8 cellular contexts compared by ENCODE assay signal in genomic region chr1:247331172-247331525, GRCh38. TPM values are rescaled to one million over a fixed set of nuclear protein-coding genes. Genes with fewer than 3 reads are reported as not detected.
DNase-seq lines count a peak whose midpoint lies in the region; ATAC-seq and TF ChIP-seq lines count a peak whose summit lies in the region.

No MANE protein-coding gene starts in this region.

- intact Hi-C loops in CD8-positive, alpha-beta T cell (cut with DNase I, micrococcal nuclease), result loop anchor here (2.0 to 10.0 kb wide), 8 partner anchors 41 to 764 kb away; partner anchors contain the start of genes AHCTF1 (in 1 of the 2), CNST (in 1 of the 2), TFB2M (in 1 of the 2) and ZNF124 (in 1 of the 2)

- peak; percentile 27 to 77 (median 66) for DNase-seq in CD8-positive, alpha-beta T cell
- peak; percentile 66 for DNase-seq in NT2/D1 (ENCODE audit: low read depth, low spot score)
- DNase-seq in activated T-cell treated with anti-CD3 and anti-CD28 coated beads for 24 hours (ENCODE audit: low read depth), result peak; percentile 66
- peak; percentile 90 for DNase-seq in epithelial cell of esophagus (ENCODE audit: low read depth)
- peak; percentile 74 for DNase-seq in mucosa of gallbladder (ENCODE audit: low spot score)
- DNase-seq in stimulated activated CD8-positive, alpha-beta memory T cell treated with anti-CD3 and anti-CD28 coated beads, Interleukin-7, amount 100 ng/mL, for 24 hours (ENCODE audit: low read depth), result peak; percentile 38

- peaks cover 77% of the 10 kb centered on the region for H3K4me1 Mint-ChIP-seq in CD8-positive, alpha-beta T cell (ENCODE audit: low read depth)

- peaks cover 58% of the 10 kb centered on the region for H3K4me1 ChIP-seq in CD8-positive, alpha-beta T cell (ENCODE audit: insufficient read depth, low read length)
- H3K4me1 ChIP-seq in NT2/D1 (ENCODE audit: insufficient read depth, insufficient read length), result peaks cover 31% of the 10 kb centered on the region

- H3K27me3 Mint-ChIP-seq in CD8-positive, alpha-beta T cell (ENCODE audit: low read depth), result no peaks in the 10 kb centered on the region

- POLR2A ChIA-PET in CD8-positive, alpha-beta T cell (lab: Charles Lee), result interaction anchor here (0.6 to 1.1 kb wide), 4 partner anchors 8 to 1555 kb away, joined by 3 to 6 read pairs (median 4); no protein-coding TSS in a partner anchor

- no peaks in the 10 kb centered on the region for H3K27me3 ChIP-seq in CD8-positive, alpha-beta T cell (ENCODE audit: insufficient read depth, low read length)
- no peaks in the 10 kb centered on the region for H3K27me3 ChIP-seq in NT2/D1 (ENCODE audit: insufficient read depth, insufficient read length)

- peaks cover 22% of the 10 kb centered on the region for H3K36me3 Mint-ChIP-seq in CD8-positive, alpha-beta T cell

- no peak for TF ChIP-seq CTCF in CD8-positive, alpha-beta T cell (IDR thresholded peaks at IDR 0.05)
- TF ChIP-seq CTCF in epithelial cell of esophagus (IDR thresholded peaks at IDR 0.05; ENCODE audit: insufficient read depth, low read depth, low read length, missing control alignments), result no peak

- peak overlapping the region; percentile 63 for H3K27ac ChIP-seq in CD8-positive, alpha-beta T cell (ENCODE audit: low read depth, low read length)

- peaks cover 4% of the 10 kb centered on the region for H3K36me3 ChIP-seq in CD8-positive, alpha-beta T cell (ENCODE audit: insufficient read depth, low read length)
- peaks cover 72% of the 10 kb centered on the region for H3K36me3 ChIP-seq in NT2/D1 (ENCODE audit: insufficient read depth, insufficient read length, low read length)

- ATAC-seq in CD8-positive, alpha-beta T cell, result peak; percentile 65
- ATAC-seq in GM19452 (IDR thresholded peaks at IDR 0.05; ENCODE audit: unreplicated experiment), result peak; percentile 53
- ATAC-seq in HG03558 (IDR thresholded peaks at IDR 0.05; ENCODE audit: extremely low read depth, unreplicated experiment), result peak; percentile 38

- H3K4me3 Mint-ChIP-seq in CD8-positive, alpha-beta T cell, result peak overlapping the region; percentile 94

- H3K4me3 ChIP-seq in CD8-positive, alpha-beta T cell (ENCODE audit: low read depth, low read length), result peak overlapping the region; percentile 71
- H3K4me3 ChIP-seq in NT2/D1 (ENCODE audit: insufficient read length, low read depth) (peak overlapping the region; percentile 89), epithelial cell of esophagus (ENCODE audit: low read length) (peak overlapping the region; percentile 77)

- peak overlapping the region; percentile 94 for H3K27ac Mint-ChIP-seq in CD8-positive, alpha-beta T cell

- H3K9ac ChIP-seq in NT2/D1 (ENCODE audit: insufficient read length, low read depth), result peak overlapping the region; percentile 97

- no peaks in the 10 kb centered on the region for H3K9me3 Mint-ChIP-seq in CD8-positive, alpha-beta T cell

- CTCF ChIA-PET in CD8-positive, alpha-beta T cell (lab: Charles Lee), result interaction anchor here (0.9 to 1.0 kb wide), 2 partner anchors 9 to 11 kb away, joined by 3 read pairs; no protein-coding TSS in a partner anchor

- H3K9me3 ChIP-seq in CD8-positive, alpha-beta T cell (ENCODE audit: low read length), result no peaks in the 10 kb centered on the region
- no peaks in the 10 kb centered on the region for H3K9me3 ChIP-seq in NT2/D1 (ENCODE audit: insufficient read depth, low read length)

RNA-seq across cellular contexts. Expression of gene ZNF496, which starts 0.5 kb away (rescaled TPM):
- 10 to 100 TPM; 43.4 to 47.2 TPM for total RNA-seq in CD8-positive, alpha-beta T cell
- 20.6 TPM for total RNA-seq in mucosa of gallbladder

Comparison
In these comparisons a context has a peak if more than half of its experiments do, and no peak if none do; other contexts are left out.
1. Peak in every context shown above with its lines: DNase-seq, ATAC-seq, H3K4me3 ChIP-seq and H3K27ac ChIP-seq.
2. DNase-seq: peak in every context shown above with its lines; median percentile 90 in epithelial cell of esophagus; 74 in mucosa of gallbladder; 66 in CD8-positive, alpha-beta T cell; 66 in NT2/D1; 66 in activated T-cell treated with anti-CD3 and anti-CD28 coated beads for 24 hours; 38 in stimulated activated CD8-positive, alpha-beta memory T cell treated with anti-CD3 and anti-CD28 coated beads, Interleukin-7, amount 100 ng/mL, for 24 hours.